In the genomic region with DNA sequence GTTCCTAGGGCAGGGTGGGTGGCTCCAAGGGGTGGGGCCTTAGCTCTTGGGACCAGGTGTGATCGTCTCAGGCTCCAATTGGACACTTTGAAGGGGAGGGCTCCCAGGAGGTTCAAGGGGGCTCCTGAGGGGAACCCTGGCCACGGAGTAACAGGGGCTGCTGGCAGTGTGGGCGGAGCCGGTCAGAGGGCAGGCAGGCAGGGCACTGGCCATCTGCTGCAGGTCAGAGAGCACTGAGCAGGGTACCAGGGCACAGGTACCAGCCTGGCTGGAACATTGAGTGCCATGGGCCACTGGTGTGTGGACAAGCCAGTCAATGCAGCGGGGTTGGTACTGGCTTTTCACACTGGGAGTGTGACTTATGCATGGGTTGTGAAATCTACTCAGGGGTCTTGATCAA, we compare ENCODE assay signal across 20 cellular contexts. TPM values are rescaled to one million over a fixed set of nuclear protein-coding genes. Genes with fewer than 3 reads are reported as not detected.
DNase-seq lines count a peak whose midpoint lies in the region; ATAC-seq and TF ChIP-seq lines count a peak whose summit lies in the region.
"Had no signal": no experiment of that assay in that cellular context is flagged by ENCODE, and none has a peak within 500 bp of the region (broad histone marks: within the 10 kb centered on the region; RNA-seq: fewer than 3 reads in every experiment).

No MANE protein-coding gene starts in this region.

- no peaks in the 10 kb centered on the region for H3K36me3 ChIP-seq in ascending aorta
- H3K36me3 ChIP-seq in naive thymus-derived CD4-positive, alpha-beta T cell (ENCODE audit: control insufficient read depth in 2 of 3, insufficient read depth in 3 of 3, low read length in 3 of 3) = peaks cover 0 to 5% (median 0%) of the 10 kb centered on the region in 3 experiments
- no peaks in the 10 kb centered on the region for H3K36me3 ChIP-seq in tibial nerve

- H3K4me1 ChIP-seq in ascending aorta = peaks cover 11 to 30% of the 10 kb centered on the region in 2 donors
- H3K4me1 ChIP-seq in naive thymus-derived CD4-positive, alpha-beta T cell (ENCODE audit: control insufficient read depth in 2 of 2, insufficient read depth in 2 of 2, low read length in 2 of 2) = peaks cover 0 to 19% of the 10 kb centered on the region in 2 donors
- peaks cover 4 to 100% (median 91%) of the 10 kb centered on the region in 4 donors for H3K4me1 ChIP-seq in tibial nerve

- CTCF ChIA-PET in naive thymus-derived CD4-positive, alpha-beta T cell (lab: Charles Lee) = no interaction called here

- H3K27me3 ChIP-seq in ascending aorta (no peaks in the 10 kb centered on the region), tibial nerve (no peaks in the 10 kb centered on the region)
- no peaks in the 10 kb centered on the region for H3K27me3 ChIP-seq in naive thymus-derived CD4-positive, alpha-beta T cell (ENCODE audit: control insufficient read depth in 2 of 2, insufficient read depth in 2 of 2, low read length in 2 of 2)

- POLR2A ChIA-PET in naive thymus-derived CD4-positive, alpha-beta T cell (lab: Charles Lee) = interaction anchor here (1.8 kb wide), 1 partner anchor 20 kb away, joined by 6 read pairs; no protein-coding TSS in a partner anchor

- H3K4me1 Mint-ChIP-seq in naive thymus-derived CD4-positive, alpha-beta T cell = peaks cover 47 to 66% (median 58%) of the 10 kb centered on the region in 7 donors

- TF ChIP-seq POLR2A in tibial nerve (IDR thresholded peaks at IDR 0.05) = no peak

- no peaks in the 10 kb centered on the region for H3K27me3 Mint-ChIP-seq in naive thymus-derived CD4-positive, alpha-beta T cell

- ATAC-seq in left ventricle myocardium superior = no peak
- ATAC-seq in Right ventricle myocardium superior (ENCODE audit: poor library complexity) = no peak
- ATAC-seq in naive thymus-derived CD4-positive, alpha-beta T cell = no peak
- ATAC-seq in HG03460 (IDR thresholded peaks at IDR 0.05; ENCODE audit: unreplicated experiment) = no peak
- ATAC-seq: activated CD4-positive, CD25-positive, alpha-beta regulatory T cell treated with anti-CD3 and anti-CD28 coated beads, Interleukin-2, amount 50 U/mL, for 24 hours; K562 had no signal

- TF ChIP-seq EP300 in tibial nerve (IDR thresholded peaks at IDR 0.05) = no peak

- peak overlapping the region in 8 of 9 donors; percentile 1 to 79 (median 54) for H3K27ac Mint-ChIP-seq in naive thymus-derived CD4-positive, alpha-beta T cell
- H3K27ac Mint-ChIP-seq: nephron progenitor cell had no signal

- H3K9me3 ChIP-seq in ascending aorta (no peaks in the 10 kb centered on the region), tibial nerve (no peaks in the 10 kb centered on the region)
- no peaks in the 10 kb centered on the region for H3K9me3 ChIP-seq in naive thymus-derived CD4-positive, alpha-beta T cell (ENCODE audit: control insufficient read depth in 2 of 3, low read length in 3 of 3)

- peaks cover 0 to 22% (median 0%) of the 10 kb centered on the region in 5 donors for H3K36me3 Mint-ChIP-seq in naive thymus-derived CD4-positive, alpha-beta T cell

- H3K9me3 Mint-ChIP-seq in naive thymus-derived CD4-positive, alpha-beta T cell = no peaks in the 10 kb centered on the region
- H3K9me3 Mint-ChIP-seq: nephron progenitor cell; T-helper 1 cell treated with Interleukin-12 subunit alpha and Interleukin-12 subunit beta and Interleukin-4 antibody, amounts not matched to agents 30 μg/mL and 1 μg/mL, for 36 hours had no signal

- H3K4me3 ChIP-seq in ascending aorta = no peak overlapping the region
- no peak overlapping the region for H3K4me3 ChIP-seq in naive thymus-derived CD4-positive, alpha-beta T cell (ENCODE audit: low read length)
- no peak overlapping the region for H3K4me3 ChIP-seq in tibial nerve
- H3K4me3 ChIP-seq: K562, lung had no signal

- TF ChIP-seq CTCF in ascending aorta (IDR thresholded peaks at IDR 0.05) (no peak), tibial nerve (IDR thresholded peaks at IDR 0.05) (no peak)

- WGBS in tibial nerve, 2 donors = 75 to 82% methylated on average over 5 of the region's 5 CpGs

- no peak overlapping the region for H3K4me3 Mint-ChIP-seq in naive thymus-derived CD4-positive, alpha-beta T cell
- H3K4me3 Mint-ChIP-seq: nephron progenitor cell; T-helper 1 cell treated with Interleukin-12 subunit alpha and Interleukin-12 subunit beta and Interleukin-4 antibody, amounts not matched to agents 30 μg/mL and 1 μg/mL, for 36 hours had no signal

- intact Hi-C loops in left ventricle myocardium superior (cut with micrococcal nuclease) = no loop called here
- intact Hi-C loops in Right ventricle myocardium superior (cut with DNase I) = no loop called here
- intact Hi-C loops in ascending aorta (cut with DNase I) = no loop called here
- intact Hi-C loops in naive thymus-derived CD4-positive, alpha-beta T cell (cut with micrococcal nuclease) = loop anchor here (2.0 to 5.0 kb wide), 2 partner anchors 15 to 33 kb away; a partner anchor contains a TSS

- H3K27ac ChIP-seq in ascending aorta (peak overlapping the region; percentile 78 to 82), tibial nerve (peak overlapping the region; percentile 66 to 96 (median 84))
- H3K27ac ChIP-seq in naive thymus-derived CD4-positive, alpha-beta T cell (ENCODE audit: low read depth, low read length) = no peak overlapping the region

- DNase-seq in left ventricle myocardium superior = peak; percentile 25
- no peak for DNase-seq in Right ventricle myocardium superior
- no peak for DNase-seq in ascending aorta (ENCODE audit: low spot score in 2 of 2)
- no peak for DNase-seq in naive thymus-derived CD4-positive, alpha-beta T cell
- no peak for DNase-seq in tibial nerve (ENCODE audit: low spot score in 2 of 2)
- no peak for DNase-seq in NCI-H82 treated with DMSO at 0.1 percent for 48 hours (lab: John Stamatoyannopoulos, UW; ENCODE audit: unreplicated experiment)
- no peak for DNase-seq in GM19240 (ENCODE audit: insufficient read length, low spot score)
- DNase-seq: activated CD8-positive, alpha-beta memory T cell treated with anti-CD3 and anti-CD28 coated beads, Interleukin-2, amount 50 U/mL, for 4 hours; activated naive CD4-positive, alpha-beta T cell treated with anti-CD3 and anti-CD28 coated beads, Interleukin-2, amount 50 U/mL, for 16 hours; effector memory CD4-positive, alpha-beta T cell; NCI-H1092 treated with DMSO at 0.1 percent for 48 hours; NCI-H2171; nephron progenitor cell; stimulated activated CD4-positive, alpha-beta T cell treated with anti-CD3 and anti-CD28 coated beads, Interleukin-4, amount 100 ng/mL, for 1 hour; stimulated activated CD8-positive, alpha-beta memory T cell treated with anti-CD3 and anti-CD28 coated beads, Interleukin-4, amount 100 ng/mL, for 48 hours had no signal

RNA-seq across cellular contexts. Expression of a gene that starts 32.2 kb away (rescaled TPM):
- 12.2 TPM for total RNA-seq in left ventricle myocardium superior
- total RNA-seq in Right ventricle myocardium superior = 15.1 TPM
- total RNA-seq in ascending aorta = 84.1 TPM
- total RNA-seq in naive thymus-derived CD4-positive, alpha-beta T cell = 10 to 100 TPM; 46.7 to 83.9 (median 52.5) TPM
- 1 to 10 TPM; 6.8 to 7.0 TPM for polyA plus RNA-seq in naive thymus-derived CD4-positive, alpha-beta T cell
- total RNA-seq in tibial nerve = 100 to 1,000 TPM in 1 of 4 donors, 10 to 100 TPM in 3; 71.0 to 106 (median 87.5) TPM

RNA-seq across cellular contexts. Expression of a gene that starts 50.6 kb away (rescaled TPM):
- total RNA-seq in left ventricle myocardium superior = 94.0 TPM
- total RNA-seq in Right ventricle myocardium superior = 85.4 TPM
- total RNA-seq in ascending aorta = 24.6 TPM
- 10 to 100 TPM; 12.3 to 31.6 (median 19.8) TPM for total RNA-seq in naive thymus-derived CD4-positive, alpha-beta T cell
- polyA plus RNA-seq in naive thymus-derived CD4-positive, alpha-beta T cell = 10 to 100 TPM; 55.2 to 56.9 TPM
- total RNA-seq in tibial nerve = 10 to 100 TPM; 26.4 to 44.7 (median 34.6) TPM

Comparison
In these comparisons a context has a peak if more than half of its experiments do, and no peak if none do; other contexts are left out.
1. intact Hi-C loops: an anchor here in naive thymus-derived CD4-positive, alpha-beta T cell (2.0 to 5.0 kb wide); none called in left ventricle myocardium superior, Right ventricle myocardium superior and ascending aorta.